26 cellular contexts compared by ENCODE assay signal in genomic region chr6:157956171-157956730, GRCh38.
"Had no signal": no experiment of that assay in that cellular context is flagged by ENCODE, and none has a peak within 500 bp of the region (broad histone marks: within the 10 kb centered on the region; RNA-seq: fewer than 3 reads in every experiment).

No MANE protein-coding gene starts in this region.

- H3K4me3 ChIP-seq: adrenal gland, body of pancreas had no signal

- H3K27ac ChIP-seq: adrenal gland, body of pancreas had no signal

- ATAC-seq: activated CD4-positive, alpha-beta T cell treated with anti-CD3 and anti-CD28 coated beads for 36 hours; activated CD8-positive, alpha-beta memory T cell treated with anti-CD3 and anti-CD28 coated beads, Interleukin-2, amount 10 ng/mL, durations not matched to agents 7 days and 5 days; activated CD8-positive, alpha-beta T cell treated with anti-CD3 and anti-CD28 coated beads, Interleukin-2, amount 10 ng/mL, durations not matched to agents 7 days and 5 days; activated naive CD8-positive, alpha-beta T cell treated with anti-CD3 and anti-CD28 coated beads, Interleukin-2, amount 50 U/mL, for 24 hours; body of pancreas; esophagus mucosa had no signal

- H3K4me1 ChIP-seq: adrenal gland had no signal

- H3K9me3 ChIP-seq: body of pancreas had no signal

- DNase-seq: activated CD4-positive, alpha-beta memory T cell treated with anti-CD3 and anti-CD28 coated beads for 36 hours; activated CD4-positive, alpha-beta T cell treated with anti-CD3 and anti-CD28 coated beads for 36 hours; activated CD4-positive, alpha-beta T cell treated with anti-CD3 and anti-CD28 coated beads, Interleukin-2, amount 10 ng/mL, durations not matched to agents 24 days and 14 days; activated CD4-positive, CD25-positive, alpha-beta regulatory T cell; activated CD4-positive, CD25-positive, alpha-beta regulatory T cell treated with anti-CD3 and anti-CD28 coated beads, Interleukin-2, amount 50 U/mL, for 72 hours; activated CD8-positive, alpha-beta memory T cell treated with anti-CD3 and anti-CD28 coated beads, Interleukin-2, amount 10 ng/mL, durations not matched to agents 7 days and 5 days; activated CD8-positive, alpha-beta memory T cell treated with anti-CD3 and anti-CD28 coated beads, Interleukin-2, amount 50 U/mL, for 4 hours; activated CD8-positive, alpha-beta T cell treated with anti-CD3 and anti-CD28 coated beads, Interleukin-2, amount 10 ng/mL, durations not matched to agents 7 days and 5 days; activated effector memory CD4-positive, alpha-beta T cell treated with anti-CD3 and anti-CD28 coated beads, Interleukin-2, amount 50 U/mL, for 16 hours; activated naive CD4-positive, alpha-beta T cell treated with anti-CD3 and anti-CD28 coated beads for 36 hours; activated naive CD8-positive, alpha-beta T cell treated with anti-CD3 and anti-CD28 coated beads for 36 hours; activated naive CD8-positive, alpha-beta T cell treated with anti-CD3 and anti-CD28 coated beads, Interleukin-2, amount 50 U/mL, for 24 hours; activated T-cell treated with anti-CD3 and anti-CD28 coated beads, Interleukin-2, amount 50 U/mL, for 1 hour; activated T-cell treated with anti-CD3 and anti-CD28 coated beads, Interleukin-2, amount 50 U/mL, for 48 hours; adrenal gland; amygdala; aorta; body of pancreas; caudate nucleus; effector memory CD4-positive, alpha-beta T cell; endodermal cell; foreskin fibroblast; T-helper 2 cell had no signal

- H3K36me3 ChIP-seq: adrenal gland had no signal

- H3K27me3 ChIP-seq: adrenal gland, body of pancreas had no signal

- FAIRE-seq: colon, frontal cortex had no signal
